In genomic region chr5:169583424-169584215, GRCh38 we compare ENCODE assay signal across 1 cellular context.
TF ChIP-seq lines count a peak whose summit lies in the region.

TSS of gene SPDL1 (plus strand) at chr5:169583773. CDS start at chr5:169588417, 4,644 bp downstream.

TF ChIP-seq in HepG2, 621 proteins besides CTCF, POLR2A, EP300 and RAD21 (continued from another document and continues in another):
- TF ChIP-seq HIC2 (CRISPR knock-in tag; IDR thresholded peaks at IDR 0.05; ENCODE audit: low read depth) (no peak), TFDP1 (CRISPR knock-in tag; IDR thresholded peaks at IDR 0.05; ENCODE audit: borderline replicate concordance) (peak; percentile 92), ELK4 (CRISPR knock-in tag; IDR thresholded peaks at IDR 0.05; ENCODE audit: borderline replicate concordance) (no peak), ZNF549 (CRISPR knock-in tag; IDR thresholded peaks at IDR 0.05) (no peak), MEIS1 (CRISPR knock-in tag; IDR thresholded peaks at IDR 0.05; ENCODE audit: borderline replicate concordance) (no peak), USF2 (IDR thresholded peaks at IDR 0.05; ENCODE audit: low read depth, low read length) (no peak), USF2 (CRISPR knock-in tag; IDR thresholded peaks at IDR 0.05; ENCODE audit: borderline replicate concordance) (no peak), ZMAT3 (CRISPR knock-in tag; conservative IDR thresholded peaks at IDR 0.05) (no peak), ZNF251 (CRISPR knock-in tag; IDR thresholded peaks at IDR 0.05) (no peak), GMEB1 (CRISPR knock-in tag; IDR thresholded peaks at IDR 0.05; ENCODE audit: borderline replicate concordance) (peak; percentile 53; the same call in 1 of the 2 replicates), NR2F2 (IDR thresholded peaks at IDR 0.05; ENCODE audit: borderline replicate concordance, low read depth) (no peak), ZIK1 (CRISPR knock-in tag; IDR thresholded peaks at IDR 0.05; ENCODE audit: borderline replicate concordance, low read depth) (no peak), ZFP62 (CRISPR knock-in tag; IDR thresholded peaks at IDR 0.05) (no peak), NRL (CRISPR knock-in tag; IDR thresholded peaks at IDR 0.05; ENCODE audit: borderline replicate concordance) (peak; percentile 83; the same call in 1 of the 2 replicates), ZNF709 (CRISPR knock-in tag; IDR thresholded peaks at IDR 0.05) (no peak), ZNF597 (CRISPR knock-in tag; IDR thresholded peaks at IDR 0.05) (no peak), ZNF607 (CRISPR knock-in tag; IDR thresholded peaks at IDR 0.05; ENCODE audit: borderline replicate concordance) (no peak; the same call in 1 of the 2 replicates), GPN1 (CRISPR knock-in tag; IDR thresholded peaks at IDR 0.05; ENCODE audit: borderline replicate concordance) (no peak), ZBTB44 (CRISPR knock-in tag; IDR thresholded peaks at IDR 0.05) (no peak), ZNF280D (CRISPR knock-in tag; IDR thresholded peaks at IDR 0.05) (no peak), ZNF446 (CRISPR knock-in tag; IDR thresholded peaks at IDR 0.05) (no peak), JUND (CRISPR knock-in tag; IDR thresholded peaks at IDR 0.05) (no peak), MAZ (IDR thresholded peaks at IDR 0.05; ENCODE audit: borderline replicate concordance, low read depth, low read length) (no peak), MAZ (CRISPR knock-in tag; IDR thresholded peaks at IDR 0.05; ENCODE audit: low read depth) (no peak), AKAP8 (CRISPR knock-in tag; IDR thresholded peaks at IDR 0.05) (no peak), KAT7 (CRISPR knock-in tag; IDR thresholded peaks at IDR 0.05; ENCODE audit: borderline replicate concordance) (no peak), YY1 (IDR thresholded peaks at IDR 0.05; ENCODE audit: insufficient read depth, insufficient replicate concordance, low read depth, low read length) (peak; percentile 57), ZBTB7A (CRISPR knock-in tag; IDR thresholded peaks at IDR 0.05) (no peak), ZNF407 (CRISPR knock-in tag; IDR thresholded peaks at IDR 0.05; ENCODE audit: not compliant biosample characterization) (peak; percentile 73), STAG1 (CRISPR knock-in tag; IDR thresholded peaks at IDR 0.05) (no peak), ZNF207 (IDR thresholded peaks at IDR 0.05; ENCODE audit: borderline replicate concordance) (no peak), ATF1 (CRISPR knock-in tag; IDR thresholded peaks at IDR 0.05) (no peak), THYN1 (CRISPR knock-in tag; IDR thresholded peaks at IDR 0.05; ENCODE audit: borderline replicate concordance, low read depth) (no peak)
